Comparison of ENCODE assay signal across 8 cellular contexts in the genomic region with DNA sequence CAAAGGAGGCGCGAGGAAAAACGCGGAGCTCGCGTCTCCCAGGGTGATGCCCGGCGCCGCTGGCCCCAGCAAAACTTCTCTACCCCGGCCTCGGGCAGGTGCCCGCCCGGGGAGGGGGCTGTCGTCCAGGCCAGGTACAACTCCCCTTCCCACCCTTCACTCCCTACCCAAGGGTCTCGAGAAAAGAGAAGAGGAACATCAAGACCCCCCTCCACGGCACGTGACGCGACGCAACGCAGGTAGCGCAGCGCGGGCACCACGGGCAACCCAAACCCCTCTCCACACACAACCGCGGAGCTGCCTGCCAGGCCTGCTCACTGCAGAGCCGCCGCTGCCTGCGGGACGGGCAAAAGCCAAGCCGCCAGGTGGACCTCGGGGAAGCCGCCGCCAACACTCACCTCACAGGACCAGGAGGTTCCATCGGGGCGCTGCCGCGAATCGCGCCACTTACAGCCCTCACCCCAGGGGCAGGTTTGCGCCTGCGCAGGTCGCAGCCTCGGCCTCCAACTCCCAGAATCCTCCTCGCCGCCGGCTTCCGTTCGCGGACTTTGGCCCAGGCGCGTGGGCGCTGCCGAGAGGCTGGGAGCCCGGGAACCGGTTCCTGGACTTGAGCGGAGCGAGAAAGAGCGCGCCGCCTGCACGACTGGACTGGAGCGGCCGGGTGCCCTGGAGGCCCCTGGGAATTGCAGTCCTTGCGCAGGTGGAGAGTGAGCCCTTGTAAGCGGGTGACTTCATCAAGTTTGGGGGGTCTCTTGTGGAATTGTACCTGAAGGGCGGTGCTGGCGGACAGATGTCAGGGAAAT. TPM values are rescaled to one million over a fixed set of nuclear protein-coding genes. Genes with fewer than 3 reads are reported as not detected.
DNase-seq lines count a peak whose midpoint lies in the region; ATAC-seq, FAIRE-seq and TF ChIP-seq lines count a peak whose summit lies in the region.

TSS of gene ZNF232 (minus strand) at position 477 of the 803 bp plus-strand sequence. CDS start at position 421, 56 bp downstream.

- H2AK5ac ChIP-seq in H1 (ENCODE audit: low read depth, low read length), result 0 out of 2 replicates have a peak within 1 kb of the TSS, but pooled peaks have one; percentile 60
- no peak within 1 kb of the TSS for H2AK5ac ChIP-seq in mesenchymal stem cell (ENCODE audit: low read length, severe bottlenecking)

- peak; percentile 71 to 88 for TF ChIP-seq POLR2A in H1 (IDR thresholded peaks at IDR 0.05; ENCODE audit: control extremely low read depth in 1 of 2, low read depth in 2 of 2, low read length in 2 of 2)

- TF ChIP-seq RAD21 in H1 (IDR thresholded peaks at IDR 0.05 in 1 of 2, conservative IDR thresholded peaks at IDR 0.05 in 1 of 2; ENCODE audit: low read depth in 2 of 2, low read length in 2 of 2), result no peak

- H4K20me1 ChIP-seq in H1 (replicated peaks in 1 of 2; ENCODE audit: control insufficient read depth in 1 of 2, insufficient read depth in 2 of 2, low read length in 2 of 2), result peaks cover 0 to 3% of the 10 kb centered on the region in 2 experiments

- H3K9me3 ChIP-seq in CD4-positive, alpha-beta T cell (ENCODE audit: control insufficient read depth, low read length), result no peaks in the 10 kb centered on the region
- peaks cover 0 to 4% of the 10 kb centered on the region in 2 experiments; a peak in 1 of 4 replicates for H3K9me3 ChIP-seq in H1 (ENCODE audit: insufficient read depth in 2 of 2, low read depth in 1 of 2, low read length in 1 of 2)
- peaks cover 17% of the 10 kb centered on the region for H3K9me3 ChIP-seq in mesenchymal stem cell (ENCODE audit: control insufficient read depth, low read length)

- 0 out of 3 replicates have a peak, but pooled peaks of 1 of the 2 experiments have one; percentile 2 for TF ChIP-seq EP300 in H1 (IDR thresholded peaks at IDR 0.05; ENCODE audit: borderline replicate concordance in 1 of 2, low read depth in 2 of 2, low read length in 2 of 2)

- no peaks in the 10 kb centered on the region for H3K9me3 Mint-ChIP-seq in CD4-positive, alpha-beta T cell

- H3K56ac ChIP-seq in H1 (replicated peaks; ENCODE audit: insufficient read length, low read depth, low read length), result peak within 1 kb of the TSS; percentile 94

- H2AFZ ChIP-seq in H1 (ENCODE audit: low read length), result peak within 1 kb of the TSS; percentile 47
- H2AFZ ChIP-seq in mesenchymal stem cell (ENCODE audit: low read depth, low read length), result peak within 1 kb of the TSS; percentile 100

- TF ChIP-seq CTCF in CD4-positive, alpha-beta T cell (IDR thresholded peaks at IDR 0.05), result no peak
- TF ChIP-seq CTCF in H1 (IDR thresholded peaks at IDR 0.05; ENCODE audit: control extremely low read depth in 1 of 3, insufficient read depth in 1 of 3, low read depth in 1 of 3, low read length in 3 of 3), result 0 out of 4 replicates have a peak, but pooled peaks of 1 of the 3 experiments have one; percentile 5

- H3K23ac ChIP-seq in H1 (ENCODE audit: insufficient read length) (no peak within 1 kb of the TSS), mesenchymal stem cell (ENCODE audit: low read length in 2 of 2) (peak within 1 kb of the TSS in 1 of 2 experiments; percentile 96)

- H3K27me3 ChIP-seq in CD4-positive, alpha-beta T cell (ENCODE audit: control insufficient read depth, insufficient read depth, low read length), result peaks cover 14% of the 10 kb centered on the region
- no peaks in the 10 kb centered on the region for H3K27me3 ChIP-seq in H1 (replicated peaks in 1 of 4; ENCODE audit: control insufficient read depth in 3 of 4, extremely low read depth in 1 of 4, insufficient read depth in 3 of 4, low read length in 3 of 4)
- peaks cover 0 to 13% of the 10 kb centered on the region in 2 experiments for H3K27me3 ChIP-seq in mesenchymal stem cell (ENCODE audit: control insufficient read depth in 1 of 2, insufficient read depth in 1 of 2, low read length in 2 of 2)

- H3K79me2 ChIP-seq in H1 (ENCODE audit: control insufficient read depth in 1 of 2, insufficient read depth in 2 of 2, low read length in 2 of 2), result peaks cover 0 to 17% of the 10 kb centered on the region in 2 experiments; a peak in 2 of 4 replicates

- peaks cover 31% of the 10 kb centered on the region for H3K27me3 Mint-ChIP-seq in CD4-positive, alpha-beta T cell

- FAIRE-seq in H1 (lab: Jason Lieb, UNC), result no peak

- H3K4ac ChIP-seq in H1 (replicated peaks; ENCODE audit: insufficient read length, low read depth, low read length) (peak within 1 kb of the TSS; percentile 94), mesenchymal stem cell (ENCODE audit: low read depth in 1 of 2, low read length in 2 of 2) (peak within 1 kb of the TSS; percentile 54 to 69)

- peak within 1 kb of the TSS; percentile 61 for H3K27ac ChIP-seq in CD4-positive, alpha-beta T cell (ENCODE audit: low read depth, low read length)
- H3K27ac ChIP-seq in H1 (ENCODE audit: low read depth, low read length) (peak within 1 kb of the TSS; percentile 35; the same call in 1 of the 2 replicates), mesenchymal stem cell (ENCODE audit: low read length, poor library complexity, severe bottlenecking) (peak within 1 kb of the TSS; percentile 56)

- H3K14ac ChIP-seq in H1 (ENCODE audit: insufficient read length) (peak within 1 kb of the TSS; percentile 73), mesenchymal stem cell (ENCODE audit: low read length in 2 of 2) (peak within 1 kb of the TSS in 1 of 2 experiments; percentile 97)

- H3K79me1 ChIP-seq in H1 (ENCODE audit: low read depth, low read length) (peaks cover 6% of the 10 kb centered on the region), mesenchymal stem cell (replicated peaks; ENCODE audit: low read length, poor library complexity, severe bottlenecking) (peaks cover 21% of the 10 kb centered on the region)

- peak within 1 kb of the TSS; percentile 60 to 94 (median 84) for H3K9ac ChIP-seq in H1 (replicated peaks in 1 of 4; ENCODE audit: extremely low read depth in 1 of 4, low read depth in 3 of 4, low read length in 3 of 4)
- peak within 1 kb of the TSS; percentile 90 for H3K9ac ChIP-seq in mesenchymal stem cell (ENCODE audit: low read length)

- H3K36me3 Mint-ChIP-seq in CD4-positive, alpha-beta T cell (ENCODE audit: low read depth), result peaks cover 57% of the 10 kb centered on the region

- POLR2A ChIA-PET in CD4-positive, alpha-beta T cell (lab: Charles Lee), result interaction anchor here (0.9 to 1.8 kb wide), 4 partner anchors 15 to 70 kb away, joined by 3 to 8 read pairs (median 4); partner anchors contain the start of gene ZFP3
- POLR2A ChIA-PET in H1 (lab: Charles Lee; ENCODE audit: partially characterized antibody), result interaction anchor here (1.0 to 3.7 kb wide), 12 partner anchors 10 to 163 kb away, joined by 3 to 28 read pairs (median 5); partner anchors contain the start of genes PFN1 and ZNF594

- CTCF ChIA-PET in CD4-positive, alpha-beta T cell (lab: Charles Lee), result interaction anchor here (1.0 to 1.9 kb wide), 2 partner anchors 33 to 80 kb away, joined by 5 to 6 read pairs; partner anchors contain the start of genes ZFP3 and ZNF594
- CTCF ChIA-PET in H1 (lab: Charles Lee; ENCODE audit: partially characterized antibody), result interaction anchor here (0.6 to 1.5 kb wide), 5 partner anchors 10 to 270 kb away, joined by 3 read pairs; no protein-coding TSS in a partner anchor

- H2BK20ac ChIP-seq in H1 (ENCODE audit: low read length), result no peak within 1 kb of the TSS

- peak within 1 kb of the TSS; percentile 61 for H4K91ac ChIP-seq in H1 (replicated peaks; ENCODE audit: insufficient read length, low read length)
- peak within 1 kb of the TSS; percentile 71 for H4K91ac ChIP-seq in mesenchymal stem cell (ENCODE audit: low read length)

- peak within 1 kb of the TSS; percentile 92 for H3K4me3 Mint-ChIP-seq in CD4-positive, alpha-beta T cell

- intact Hi-C loops in CD4-positive, alpha-beta T cell (cut with DNase I, micrococcal nuclease), result loop anchor here (2.0 to 5.0 kb wide), 4 partner anchors 33 to 381 kb away; partner anchors contain the start of genes ZFP3 (in 2 of the 2), MED11 (in 1 of the 2) and ZNF594 (in 1 of the 2)

- H2BK12ac ChIP-seq in H1 (ENCODE audit: low read depth, low read length), result peak within 1 kb of the TSS; percentile 80
- no peak within 1 kb of the TSS for H2BK12ac ChIP-seq in mesenchymal stem cell (ENCODE audit: low read length in 2 of 2)

- peak; percentile 89 for ATAC-seq in CD4-positive, alpha-beta T cell (ENCODE audit: poor library complexity)
- ATAC-seq in GM19463 (IDR thresholded peaks at IDR 0.05; ENCODE audit: unreplicated experiment), result peak; percentile 68

- H3K18ac ChIP-seq in H1 (ENCODE audit: extremely low read depth, low read length) (peak within 1 kb of the TSS; percentile 96), mesenchymal stem cell (ENCODE audit: low read depth in 1 of 2, low read length in 2 of 2) (peak within 1 kb of the TSS; percentile 72 to 98)

- H3K4me2 ChIP-seq in H1 (ENCODE audit: insufficient read depth in 1 of 2, low read depth in 2 of 2, low read length in 2 of 2) (peak within 1 kb of the TSS; percentile 85 to 88), mesenchymal stem cell (ENCODE audit: low read length, poor library complexity, severe bottlenecking) (peak within 1 kb of the TSS; percentile 78)

- peaks cover 12% of the 10 kb centered on the region for H3K23me2 ChIP-seq in H1 (ENCODE audit: low read depth, low read length)

- no peak within 1 kb of the TSS for H2BK120ac ChIP-seq in H1 (replicated peaks; ENCODE audit: low read depth, low read length)
- H2BK120ac ChIP-seq in mesenchymal stem cell (ENCODE audit: low read depth, low read length), result no peak within 1 kb of the TSS

- H4K5ac ChIP-seq in H1 (ENCODE audit: insufficient read length, low read depth, low read length), result peak within 1 kb of the TSS; percentile 57

- H3K4me3 ChIP-seq in H1 (ENCODE audit: extremely low read depth in 1 of 4, insufficient read depth in 2 of 4, low read depth in 3 of 4, low read length in 4 of 4) (peak within 1 kb of the TSS; percentile 70 to 79 (median 74)), mesenchymal stem cell (ENCODE audit: insufficient read depth in 1 of 2, low read depth in 1 of 2, low read length in 2 of 2) (peak within 1 kb of the TSS; percentile 79 to 98)

- H2BK5ac ChIP-seq in H1 (ENCODE audit: low read depth, low read length) (peak within 1 kb of the TSS; percentile 96), mesenchymal stem cell (ENCODE audit: low read depth, low read length, poor library complexity, severe bottlenecking) (no peak within 1 kb of the TSS)

- H3K36me3 ChIP-seq in H1 (ENCODE audit: control insufficient read depth in 2 of 4, insufficient read depth in 4 of 4, low read length in 3 of 4) (peaks cover 11 to 28% (median 21%) of the 10 kb centered on the region in 4 experiments; a peak in 7 of 8 replicates), mesenchymal stem cell (ENCODE audit: control insufficient read depth in 1 of 2, insufficient read depth in 2 of 2, low read depth in 1 of 2, low read length in 2 of 2) (peaks cover 28 to 36% of the 10 kb centered on the region in 2 experiments)

- peak within 1 kb of the TSS; percentile 65 for H3K27ac Mint-ChIP-seq in CD4-positive, alpha-beta T cell

- H4K8ac ChIP-seq in H1 (ENCODE audit: extremely low read depth, insufficient read depth, low read length) (peak within 1 kb of the TSS; percentile 94), mesenchymal stem cell (ENCODE audit: low read length) (peak within 1 kb of the TSS; percentile 85)

- WGBS in H1 (ENCODE audit: extremely low coverage in 1 of 2, insufficient coverage in 1 of 2, insufficient read length in 1 of 2, insufficient replicate concordance in 2 of 2, low coverage in 1 of 2, low lambda C conversion rate in 2 of 2, missing lambda C conversion rate in 1 of 2), 2 experiments, result 1% methylated on average over 62 of the region's 69 CpGs; no CpG with 5 or more reads in 1 of the 2 experiments
- under 1% methylated on average over 43 of the region's 69 CpGs for WGBS in mesenchymal stem cell

- H2BK15ac ChIP-seq in H1 (ENCODE audit: low read length) (no peak within 1 kb of the TSS; the same call in 1 of the 2 replicates), mesenchymal stem cell (ENCODE audit: low read depth, poor library complexity, severe bottlenecking) (no peak within 1 kb of the TSS)

- H3K4me1 ChIP-seq in H1 (replicated peaks in 1 of 4; ENCODE audit: control insufficient read depth in 3 of 4, insufficient read depth in 4 of 4, low read length in 3 of 4), result peaks cover 0 to 5% (median 2%) of the 10 kb centered on the region in 4 experiments; a peak in 2 of 7 replicates
- H3K4me1 ChIP-seq in mesenchymal stem cell (ENCODE audit: control insufficient read depth, insufficient read depth, low read depth, low read length), result peaks cover 7% of the 10 kb centered on the region

- peak; percentile 79 to 90 (median 85) for DNase-seq in CD4-positive, alpha-beta T cell
- peak; percentile 90 for DNase-seq in HT1080 (ENCODE audit: low read depth)
- DNase-seq in NOMO-1 (lab: John Stamatoyannopoulos, UW; ENCODE audit: unreplicated experiment in 2 of 2), result peak; percentile 94 to 97
- peak; percentile 79 to 89 (median 84) for DNase-seq in activated CD8-positive, alpha-beta memory T cell treated with anti-CD3 and anti-CD28 coated beads for 48 hours (ENCODE audit: low read depth in 2 of 3, low spot score in 2 of 3)
- DNase-seq in H1 (ENCODE audit: low read depth in 1 of 2, low spot score in 2 of 2), result peak; percentile 88 to 96
- DNase-seq in mesenchymal stem cell, result peak; percentile 92
- peak; percentile 82 for DNase-seq in stimulated activated CD8-positive, alpha-beta memory T cell treated with anti-CD3 and anti-CD28 coated beads, Interleukin-12 subunit alpha, Interleukin-12 subunit beta, amount 100 ng/mL, for 24 hours (ENCODE audit: extremely low read depth)

- H3K4me1 Mint-ChIP-seq in CD4-positive, alpha-beta T cell (ENCODE audit: low read depth), result peaks cover 49% of the 10 kb centered on the region

RNA-seq across cellular contexts. Expression of gene ZNF232, which starts in this region (rescaled TPM):
- 1 to 10 TPM; 2.1 to 3.6 TPM for total RNA-seq in CD4-positive, alpha-beta T cell
- total RNA-seq in HT1080 (2014; rRNA removed; shearing (Covaris generic)), result 9.1 and 9.5 TPM in 2 replicates
- polyA plus RNA-seq in HT1080 (2015; cell fraction: cytosol; rRNA removed), result 4.5 and 5.4 TPM in 2 replicates
- polyA plus RNA-seq in HT1080 (2015; cell fraction: nucleus; rRNA removed), result 5.0 and 8.0 TPM in 2 replicates
- total RNA-seq in H1 (2021; fragmentation: NEBNext Ultra II Directional; extraction: Animal tissue kit (Norgen Biotek cat#: 25700)), result 39.8 and 41.0 TPM in 2 replicates
- 9.2 and 11.1 TPM in 2 replicates for polyA plus RNA-seq in H1 (2011; rRNA removed)
- 15.6 TPM for polyA plus RNA-seq in H1 (2011; cell fraction: cytosol; rRNA removed)
- 13.4 TPM for polyA plus RNA-seq in H1 (2011; cell fraction: nucleus; rRNA removed)
- polyA plus RNA-seq in H1 (2012, experiment 1 of 2), result 25.1 to 28.4 TPM (median 26.8 TPM) in 4 replicates
- 9.6 TPM for polyA plus RNA-seq in H1 (2012, experiment 2 of 2)
- polyA plus RNA-seq in H1 (2013, experiment 1 of 2), result 28.4 TPM
- polyA plus RNA-seq in H1 (2013, experiment 2 of 2), result 27.7 TPM
- 20.4 and 22.6 TPM in 2 replicates for polyA minus RNA-seq in H1 (2011; rRNA and poly(A)+ RNA removed)
- polyA minus RNA-seq in H1 (2011; cell fraction: cytosol; rRNA and poly(A)+ RNA removed), result 10.9 TPM
- polyA minus RNA-seq in H1 (2011; cell fraction: nucleus; rRNA and poly(A)+ RNA removed), result 14.4 TPM
- 6.5 TPM for polyA plus RNA-seq in mesenchymal stem cell (2013, experiment 1 of 2)
- 6.0 TPM for polyA plus RNA-seq in mesenchymal stem cell (2013, experiment 2 of 2)

Comparison
In these comparisons a context has a peak if more than half of its experiments do, and no peak if none do; other contexts are left out.
1. Peak in every context shown above with its lines: DNase-seq, ATAC-seq, H3K4me3 ChIP-seq and H3K27ac ChIP-seq.